ENCODE assay signal across 15 cellular contexts in the genomic region with DNA sequence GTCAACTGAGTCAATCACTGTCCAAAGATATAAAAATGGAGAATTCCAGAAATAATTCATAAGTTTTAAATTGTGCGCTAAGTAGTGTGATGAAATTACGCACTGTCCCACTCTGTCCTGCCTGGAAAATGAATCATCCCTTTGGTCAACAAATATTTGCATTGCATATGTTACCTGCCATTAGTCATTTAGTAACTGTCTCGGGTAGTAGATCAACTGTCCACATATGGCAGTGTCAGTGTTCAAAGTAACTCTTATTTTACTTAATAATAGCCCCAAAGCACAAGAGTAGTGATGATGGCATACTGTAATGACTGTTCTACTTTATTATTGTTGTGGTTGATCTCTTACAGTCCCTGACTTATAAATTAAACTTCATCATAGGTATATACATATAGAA. TPM values are rescaled to one million over a fixed set of nuclear protein-coding genes. Genes with fewer than 3 reads are reported as not detected.
DNase-seq lines count a peak whose midpoint lies in the region; ATAC-seq lines count a peak whose summit lies in the region.
"Had no signal": no experiment of that assay in that cellular context is flagged by ENCODE, and none has a peak within 500 bp of the region (broad histone marks: within the 10 kb centered on the region; RNA-seq: fewer than 3 reads in every experiment).

No MANE protein-coding gene starts in this region.

- peak overlapping the region; percentile 96 for H3K27ac ChIP-seq in naive thymus-derived CD4-positive, alpha-beta T cell (ENCODE audit: low read depth, low read length)

- peaks cover 25% of the 10 kb centered on the region for H3K36me3 Mint-ChIP-seq in central memory CD8-positive, alpha-beta T cell (ENCODE audit: insufficient read depth)
- peaks cover 0 to 11% (median 9%) of the 10 kb centered on the region in 5 donors for H3K36me3 Mint-ChIP-seq in naive thymus-derived CD4-positive, alpha-beta T cell
- peaks cover 21% of the 10 kb centered on the region for H3K36me3 Mint-ChIP-seq in stimulated activated memory B cell treated with anti-CD40 and anti-IgM and Interleukin-4, amounts not matched to agents 10 μg/mL and 1 μg/mL and 100 μg/mL, for 72 hours

- H3K4me3 ChIP-seq in naive thymus-derived CD4-positive, alpha-beta T cell (ENCODE audit: low read length): no peak overlapping the region
- H3K4me3 ChIP-seq: body of pancreas had no signal

- no peak overlapping the region for H3K27ac Mint-ChIP-seq in central memory CD8-positive, alpha-beta T cell (ENCODE audit: low read depth)
- peak overlapping the region in 5 of 9 donors; percentile 23 to 100 (median 98) for H3K27ac Mint-ChIP-seq in naive thymus-derived CD4-positive, alpha-beta T cell
- H3K27ac Mint-ChIP-seq in stimulated activated memory B cell treated with anti-CD40 and anti-IgM and Interleukin-4, amounts not matched to agents 10 μg/mL and 1 μg/mL and 100 μg/mL, for 72 hours: no peak overlapping the region
- H3K27ac Mint-ChIP-seq: memory B cell had no signal

- CTCF ChIA-PET in naive thymus-derived CD4-positive, alpha-beta T cell (lab: Charles Lee): interaction anchor here (1.0 kb wide), 1 partner anchor 29 kb away, joined by 4 read pairs; no protein-coding TSS in a partner anchor

- H3K4me1 Mint-ChIP-seq in central memory CD8-positive, alpha-beta T cell: peaks cover 53% of the 10 kb centered on the region
- H3K4me1 Mint-ChIP-seq in naive thymus-derived CD4-positive, alpha-beta T cell: peaks cover 24 to 78% (median 63%) of the 10 kb centered on the region in 7 donors
- H3K4me1 Mint-ChIP-seq in stimulated activated memory B cell treated with anti-CD40 and anti-IgM and Interleukin-4, amounts not matched to agents 10 μg/mL and 1 μg/mL and 100 μg/mL, for 72 hours: peaks cover 50% of the 10 kb centered on the region

- ATAC-seq in central memory CD8-positive, alpha-beta T cell (replicated peaks; ENCODE audit: extremely low read depth, poor library complexity, severe bottlenecking): no peak
- no peak for ATAC-seq in naive thymus-derived CD4-positive, alpha-beta T cell
- ATAC-seq in stimulated activated memory B cell treated with anti-CD40 and anti-IgM and Interleukin-4, amounts not matched to agents 10 μg/mL and 1 μg/mL and 100 μg/mL, for 72 hours: no peak
- ATAC-seq in HG03460 (IDR thresholded peaks at IDR 0.05; ENCODE audit: unreplicated experiment): no peak
- ATAC-seq: body of pancreas, gastrocnemius medialis had no signal

- no peaks in the 10 kb centered on the region for H3K9me3 Mint-ChIP-seq in central memory CD8-positive, alpha-beta T cell
- H3K9me3 Mint-ChIP-seq in naive thymus-derived CD4-positive, alpha-beta T cell: no peaks in the 10 kb centered on the region
- no peaks in the 10 kb centered on the region for H3K9me3 Mint-ChIP-seq in stimulated activated memory B cell treated with anti-CD40 and anti-IgM and Interleukin-4, amounts not matched to agents 10 μg/mL and 1 μg/mL and 100 μg/mL, for 72 hours
- H3K9me3 Mint-ChIP-seq: memory B cell had no signal

- peak overlapping the region; percentile 48 for H3K4me3 Mint-ChIP-seq in central memory CD8-positive, alpha-beta T cell
- H3K4me3 Mint-ChIP-seq in naive thymus-derived CD4-positive, alpha-beta T cell: peak overlapping the region; percentile 13 to 99 (median 98)
- no peak overlapping the region for H3K4me3 Mint-ChIP-seq in stimulated activated memory B cell treated with anti-CD40 and anti-IgM and Interleukin-4, amounts not matched to agents 10 μg/mL and 1 μg/mL and 100 μg/mL, for 72 hours

- no peaks in the 10 kb centered on the region for H3K27me3 ChIP-seq in naive thymus-derived CD4-positive, alpha-beta T cell (ENCODE audit: control insufficient read depth in 2 of 2, insufficient read depth in 2 of 2, low read length in 2 of 2)
- H3K27me3 ChIP-seq: body of pancreas, gastrocnemius medialis had no signal

- POLR2A ChIA-PET in naive thymus-derived CD4-positive, alpha-beta T cell (lab: Charles Lee): interaction anchor here (0.6 kb wide), 1 partner anchor 1338 kb away, joined by 3 read pairs; no protein-coding TSS in a partner anchor

- H3K36me3 ChIP-seq in naive thymus-derived CD4-positive, alpha-beta T cell (ENCODE audit: control insufficient read depth in 2 of 3, insufficient read depth in 3 of 3, low read length in 3 of 3): peaks cover 0 to 6% (median 0%) of the 10 kb centered on the region in 3 experiments
- H3K36me3 ChIP-seq: gastrocnemius medialis had no signal

- peak; percentile 24 for DNase-seq in DMS53 treated with DMSO at 0.1 percent for 48 hours (lab: John Stamatoyannopoulos, UW; ENCODE audit: unreplicated experiment)
- DNase-seq in NCI-H526 treated with DMSO at 0.1 percent for 48 hours (lab: John Stamatoyannopoulos, UW): peak; percentile 20
- no peak for DNase-seq in central memory CD8-positive, alpha-beta T cell (ENCODE audit: low spot score in 2 of 2)
- DNase-seq in naive thymus-derived CD4-positive, alpha-beta T cell: no peak
- DNase-seq in NCI-H2029 (lab: John Stamatoyannopoulos, UW): no peak
- no peak for DNase-seq in DMS114 treated with DMSO at 0.1 percent for 48 hours (lab: John Stamatoyannopoulos, UW; ENCODE audit: unreplicated experiment)
- DNase-seq: body of pancreas, DMS153, gastrocnemius medialis, KG1, NCI-H446 treated with DMSO at 0.1 percent for 48 hours, SK-N-SH had no signal

- no peaks in the 10 kb centered on the region for H3K27me3 Mint-ChIP-seq in central memory CD8-positive, alpha-beta T cell
- peaks cover 0 to 2% (median 0%) of the 10 kb centered on the region in 5 donors for H3K27me3 Mint-ChIP-seq in naive thymus-derived CD4-positive, alpha-beta T cell
- H3K27me3 Mint-ChIP-seq in stimulated activated memory B cell treated with anti-CD40 and anti-IgM and Interleukin-4, amounts not matched to agents 10 μg/mL and 1 μg/mL and 100 μg/mL, for 72 hours: no peaks in the 10 kb centered on the region
- H3K27me3 Mint-ChIP-seq: memory B cell had no signal

- intact Hi-C loops in naive thymus-derived CD4-positive, alpha-beta T cell (cut with micrococcal nuclease): loop anchor here (2.0 to 5.0 kb wide), 4 partner anchors 30 to 1416 kb away; partner anchors contain the start of gene SULT1B1 (in 1 of the 2)

- H3K9me3 ChIP-seq in naive thymus-derived CD4-positive, alpha-beta T cell (ENCODE audit: control insufficient read depth in 2 of 3, low read length in 3 of 3): no peaks in the 10 kb centered on the region
- H3K9me3 ChIP-seq: body of pancreas, gastrocnemius medialis, SK-N-SH had no signal

- peaks cover 45 to 59% of the 10 kb centered on the region in 2 donors for H3K4me1 ChIP-seq in naive thymus-derived CD4-positive, alpha-beta T cell (ENCODE audit: control insufficient read depth in 2 of 2, insufficient read depth in 2 of 2, low read length in 2 of 2)

RNA-seq across cellular contexts. Expression of gene YTHDC1, which starts 3.4 kb away (rescaled TPM):
- 100 to 1,000 TPM in 4 of 5 experiments, 10 to 100 TPM in 1; 99.4 to 254 (median 219) TPM for total RNA-seq in naive thymus-derived CD4-positive, alpha-beta T cell
- 10 to 100 TPM; 26.9 to 31.0 TPM for polyA plus RNA-seq in naive thymus-derived CD4-positive, alpha-beta T cell

Comparison
In these comparisons a context has a peak if more than half of its experiments do, and no peak if none do; other contexts are left out.
1. DNase-seq: peak in DMS53 treated with DMSO at 0.1 percent for 48 hours (single experiment) and NCI-H526 treated with DMSO at 0.1 percent for 48 hours (single experiment); none in central memory CD8-positive, alpha-beta T cell (0 of 2), naive thymus-derived CD4-positive, alpha-beta T cell (0 of 9), NCI-H2029 (single experiment) and DMS114 treated with DMSO at 0.1 percent for 48 hours (single experiment).
2. H3K27ac Mint-ChIP-seq: peak in naive thymus-derived CD4-positive, alpha-beta T cell (5 of 9); none in central memory CD8-positive, alpha-beta T cell (single experiment) and stimulated activated memory B cell treated with anti-CD40 and anti-IgM and Interleukin-4, amounts not matched to agents 10 μg/mL and 1 μg/mL and 100 μg/mL, for 72 hours (single experiment).